8 cellular contexts compared by ENCODE assay signal in genomic region chr9:18438300-18438925, GRCh38.
DNase-seq lines count a peak whose midpoint lies in the region; ATAC-seq and TF ChIP-seq lines count a peak whose summit lies in the region.

No MANE protein-coding gene starts in this region.

- DNase-seq in AG08396 (ENCODE audit: low spot score) (peak; percentile 23), globus pallidus (ENCODE audit: low spot score) (peak; percentile 65), nucleus accumbens (lab: John Stamatoyannopoulos, UW) (peak in 42 of 56 donors; percentile 4 to 65 (median 33)), NCI-H2029 treated with DMSO at 0.1 percent for 48 hours (lab: John Stamatoyannopoulos, UW) (no peak), KBM-7 (no peak), NCI-H345 (lab: John Stamatoyannopoulos, UW) (no peak)
- DNase-seq in stimulated activated naive CD8-positive, alpha-beta T cell treated with anti-CD3 and anti-CD28 coated beads, Interleukin-15, Interleukin-2, amounts not matched to agents 100 U/mL and 50 U/mL, for 24 hours: no peak

- in situ Hi-C loops in KBM-7 (cut with MboI; ENCODE audit: low pct_unique_long_range_greater_than_20kb, low sequenced_read_pairs): no loop called here

- ATAC-seq in SK-N-SH treated with all-trans-retinoic acid at 6 μM for 48 hours: peak; percentile 75
- ATAC-seq in stimulated activated naive CD8-positive, alpha-beta T cell treated with anti-CD3 and anti-CD28 coated beads, Interleukin-15, Interleukin-2, amounts not matched to agents 100 U/mL and 50 U/mL, for 24 hours: no peak

TF ChIP-seq in SK-N-SH treated with all-trans-retinoic acid at 6 μM for 48 hours, 23 proteins besides CTCF, POLR2A, EP300 and RAD21:
- TF ChIP-seq TCF4 (CRISPR knock-in tag; IDR thresholded peaks at IDR 0.05; ENCODE audit: borderline replicate concordance): no peak
- TF ChIP-seq ARNTL (CRISPR knock-in tag; IDR thresholded peaks at IDR 0.05; ENCODE audit: borderline replicate concordance, low read depth): no peak
- TF ChIP-seq, protein P1, sequence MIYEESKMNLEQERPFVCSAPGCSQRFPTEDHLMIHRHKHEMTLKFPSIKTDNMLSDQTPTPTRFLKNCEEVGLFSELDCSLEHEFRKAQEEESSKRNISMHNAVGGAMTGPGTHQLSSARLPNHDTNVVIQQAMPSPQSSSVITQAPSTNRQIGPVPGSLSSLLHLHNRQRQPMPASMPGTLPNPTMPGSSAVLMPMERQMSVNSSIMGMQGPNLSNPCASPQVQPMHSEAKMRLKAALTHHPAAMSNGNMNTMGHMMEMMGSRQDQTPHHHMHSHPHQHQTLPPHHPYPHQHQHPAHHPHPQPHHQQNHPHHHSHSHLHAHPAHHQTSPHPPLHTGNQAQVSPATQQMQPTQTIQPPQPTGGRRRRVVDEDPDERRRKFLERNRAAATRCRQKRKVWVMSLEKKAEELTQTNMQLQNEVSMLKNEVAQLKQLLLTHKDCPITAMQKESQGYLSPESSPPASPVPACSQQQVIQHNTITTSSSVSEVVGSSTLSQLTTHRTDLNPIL (CRISPR knock-in tag; IDR thresholded peaks at IDR 0.05; ENCODE audit: low read depth): no peak
- no peak for TF ChIP-seq CSRNP3 (CRISPR knock-in tag; IDR thresholded peaks at IDR 0.05)
- no peak for TF ChIP-seq ZFP3 (CRISPR knock-in tag; IDR thresholded peaks at IDR 0.05)
- TF ChIP-seq RARB (CRISPR knock-in tag; IDR thresholded peaks at IDR 0.05): no peak
- TF ChIP-seq ESRRG (CRISPR knock-in tag; IDR thresholded peaks at IDR 0.05): no peak
TF ChIP-seq in SK-N-SH treated with all-trans-retinoic acid at 6 μM for 48 hours: peak in this region for 0.

Comparison
In these comparisons a context has a peak if more than half of its experiments do, and no peak if none do; other contexts are left out.
1. DNase-seq: peak in AG08396 (single experiment), globus pallidus (single experiment) and nucleus accumbens (42 of 56); none in NCI-H2029 treated with DMSO at 0.1 percent for 48 hours (single experiment), KBM-7 (single experiment), stimulated activated naive CD8-positive, alpha-beta T cell treated with anti-CD3 and anti-CD28 coated beads, Interleukin-15, Interleukin-2, amounts not matched to agents 100 U/mL and 50 U/mL, for 24 hours (single experiment) and NCI-H345 (single experiment).